Comparison of ENCODE assay signal across 1 cellular context in the genomic region with DNA sequence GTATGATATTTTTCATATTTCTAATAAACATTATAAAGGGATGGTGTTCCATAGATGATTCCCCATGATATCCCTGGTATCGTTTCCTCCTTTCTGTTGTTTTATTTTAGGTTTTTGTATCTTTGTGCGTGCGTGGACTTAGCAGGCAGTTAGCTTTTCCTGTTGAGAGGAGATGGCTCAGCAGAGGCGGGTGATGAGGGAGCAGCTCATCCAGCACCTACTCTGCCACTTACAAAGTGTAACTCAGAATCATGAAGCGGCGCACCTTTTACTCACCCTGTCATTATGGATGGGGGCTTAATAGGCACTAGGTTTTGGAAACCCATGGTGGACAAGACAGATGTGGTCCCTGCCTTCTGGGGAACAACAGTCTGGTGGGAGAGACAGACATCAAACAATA.
TF ChIP-seq lines count a peak whose summit lies in the region.

No MANE protein-coding gene starts in this region.

TF ChIP-seq in neural cell, 6 proteins besides CTCF, POLR2A, EP300 and RAD21 (continued from another document):
- no peak for TF ChIP-seq EZH2 (IDR thresholded peaks at IDR 0.05; ENCODE audit: borderline replicate concordance, insufficient read depth, low read length, poor library complexity, severe bottlenecking)
